1 cellular context compared by ENCODE assay signal in the genomic region with DNA sequence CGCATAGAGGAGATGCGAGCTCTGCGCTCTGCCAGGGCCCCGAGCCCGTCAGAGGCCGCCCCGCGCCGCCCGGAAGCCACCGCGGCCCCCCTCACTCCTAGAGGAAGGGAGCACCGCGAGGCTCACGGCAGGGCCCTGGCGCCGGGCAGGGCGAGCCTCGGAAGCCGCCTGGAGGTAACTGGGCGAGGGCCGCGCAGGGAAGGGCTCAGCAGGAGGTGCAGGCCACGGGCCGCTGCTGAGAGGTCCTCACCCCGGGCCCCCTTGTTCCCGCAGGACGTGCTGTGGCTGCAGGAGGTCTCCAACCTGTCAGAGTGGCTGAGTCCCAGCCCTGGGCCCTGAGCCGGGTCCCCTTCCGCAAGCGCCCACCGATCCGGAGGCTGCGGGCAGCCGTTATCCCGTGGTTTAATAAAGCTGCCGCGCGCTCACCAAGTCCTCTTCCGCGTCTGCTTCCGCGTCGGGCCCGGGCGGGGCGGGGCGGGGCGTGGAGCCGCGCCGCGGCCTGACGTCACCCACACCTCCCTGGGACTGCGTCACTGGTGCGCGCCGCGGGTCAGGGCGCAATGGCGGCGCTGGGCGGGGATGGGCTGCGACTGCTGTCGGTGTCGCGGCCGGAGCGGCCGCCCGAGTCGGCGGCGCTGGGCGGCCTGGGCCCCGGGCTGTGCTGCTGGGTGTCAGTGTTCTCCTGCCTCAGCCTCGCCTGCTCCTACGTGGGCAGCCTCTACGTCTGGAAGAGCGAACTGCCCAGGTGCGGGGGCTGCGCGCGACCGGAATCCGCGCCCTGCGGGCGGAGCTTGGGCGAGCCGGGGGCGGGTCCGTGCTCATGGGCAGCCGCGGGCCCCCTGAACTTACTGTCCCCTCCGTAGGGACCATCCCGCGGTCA.
TF ChIP-seq lines count a peak whose summit lies in the region.

A gene with protein sequence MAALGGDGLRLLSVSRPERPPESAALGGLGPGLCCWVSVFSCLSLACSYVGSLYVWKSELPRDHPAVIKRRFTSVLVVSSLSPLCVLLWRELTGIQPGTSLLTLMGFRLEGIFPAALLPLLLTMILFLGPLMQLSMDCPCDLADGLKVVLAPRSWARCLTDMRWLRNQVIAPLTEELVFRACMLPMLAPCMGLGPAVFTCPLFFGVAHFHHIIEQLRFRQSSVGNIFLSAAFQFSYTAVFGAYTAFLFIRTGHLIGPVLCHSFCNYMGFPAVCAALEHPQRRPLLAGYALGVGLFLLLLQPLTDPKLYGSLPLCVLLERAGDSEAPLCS (plus strand): TSS at position 546 of the 880 bp plus-strand sequence. CDS start 15 bp downstream, at position 561.

TF ChIP-seq in K562, 482 proteins besides CTCF, POLR2A, EP300 and RAD21 (continued from another document and continues in another):
- peak; percentile 45; the same call in 1 of the 2 replicates for TF ChIP-seq GABPB1 (CRISPR knock-in tag; IDR thresholded peaks at IDR 0.05)
- no peak for TF ChIP-seq BACH1 (tag; IDR thresholded peaks at IDR 0.05)
- TF ChIP-seq CHD4 (IDR thresholded peaks at IDR 0.05; ENCODE audit: insufficient read depth, insufficient replicate concordance, low read depth, low read length, poor library complexity, severe bottlenecking): no peak
- no peak for TF ChIP-seq SP2 (IDR thresholded peaks at IDR 0.05; ENCODE audit: extremely low read depth, low read depth, low read length, poor library complexity, severe bottlenecking)
- TF ChIP-seq NCOA4 (IDR thresholded peaks at IDR 0.05; ENCODE audit: partially characterized antibody): no peak
- no peak for TF ChIP-seq EHMT2 (IDR thresholded peaks at IDR 0.05)
- no peak for TF ChIP-seq ZNF311 (CRISPR knock-in tag; IDR thresholded peaks at IDR 0.05)
- TF ChIP-seq KLF1 (tag; IDR thresholded peaks at IDR 0.05): peak; percentile 68; the same call in 1 of the 2 replicates
- TF ChIP-seq SOX6 (IDR thresholded peaks at IDR 0.05): peak; percentile 62
- TF ChIP-seq ZKSCAN3 (CRISPR knock-in tag; IDR thresholded peaks at IDR 0.05): no peak
- TF ChIP-seq KDM2B (CRISPR knock-in tag; IDR thresholded peaks at IDR 0.05): no peak
- TF ChIP-seq MEIS2 (IDR thresholded peaks at IDR 0.05; ENCODE audit: partially characterized antibody): no peak
- TF ChIP-seq RBM25 (IDR thresholded peaks at IDR 0.05; ENCODE audit: low read depth, low read length, severe bottlenecking): no peak
- TF ChIP-seq MYBL2 (IDR thresholded peaks at IDR 0.05; ENCODE audit: low read depth): no peak
- TF ChIP-seq MYBL2 (CRISPR knock-in tag; IDR thresholded peaks at IDR 0.05; ENCODE audit: borderline replicate concordance): no peak
- TF ChIP-seq, protein P1, sequence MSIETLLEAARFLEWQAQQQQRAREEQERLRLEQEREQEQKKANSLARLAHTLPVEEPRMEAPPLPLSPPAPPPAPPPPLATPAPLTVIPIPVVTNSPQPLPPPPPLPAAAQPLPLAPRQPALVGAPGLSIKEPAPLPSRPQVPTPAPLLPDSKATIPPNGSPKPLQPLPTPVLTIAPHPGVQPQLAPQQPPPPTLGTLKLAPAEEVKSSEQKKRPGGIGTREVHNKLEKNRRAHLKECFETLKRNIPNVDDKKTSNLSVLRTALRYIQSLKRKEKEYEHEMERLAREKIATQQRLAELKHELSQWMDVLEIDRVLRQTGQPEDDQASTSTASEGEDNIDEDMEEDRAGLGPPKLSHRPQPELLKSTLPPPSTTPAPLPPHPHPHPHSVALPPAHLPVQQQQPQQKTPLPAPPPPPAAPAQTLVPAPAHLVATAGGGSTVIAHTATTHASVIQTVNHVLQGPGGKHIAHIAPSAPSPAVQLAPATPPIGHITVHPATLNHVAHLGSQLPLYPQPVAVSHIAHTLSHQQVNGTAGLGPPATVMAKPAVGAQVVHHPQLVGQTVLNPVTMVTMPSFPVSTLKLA (conservative IDR thresholded peaks at IDR 0.05): peak; percentile 48 to 87; a peak in 3 of 4 replicates
- TF ChIP-seq CXXC5 (CRISPR knock-in tag; IDR thresholded peaks at IDR 0.05): peak; percentile 92
- TF ChIP-seq ZNF785 (CRISPR knock-in tag; IDR thresholded peaks at IDR 0.05): no peak
- TF ChIP-seq CLOCK (CRISPR knock-in tag; IDR thresholded peaks at IDR 0.05; ENCODE audit: borderline replicate concordance): no peak
- TF ChIP-seq CBX1 (IDR thresholded peaks at IDR 0.05; ENCODE audit: low read depth): peak; percentile 65; the same call in 1 of the 2 replicates
- TF ChIP-seq ZNF830 (CRISPR knock-in tag; IDR thresholded peaks at IDR 0.05): peak; percentile 80; the same call in 1 of the 2 replicates
- TF ChIP-seq, protein P2, sequence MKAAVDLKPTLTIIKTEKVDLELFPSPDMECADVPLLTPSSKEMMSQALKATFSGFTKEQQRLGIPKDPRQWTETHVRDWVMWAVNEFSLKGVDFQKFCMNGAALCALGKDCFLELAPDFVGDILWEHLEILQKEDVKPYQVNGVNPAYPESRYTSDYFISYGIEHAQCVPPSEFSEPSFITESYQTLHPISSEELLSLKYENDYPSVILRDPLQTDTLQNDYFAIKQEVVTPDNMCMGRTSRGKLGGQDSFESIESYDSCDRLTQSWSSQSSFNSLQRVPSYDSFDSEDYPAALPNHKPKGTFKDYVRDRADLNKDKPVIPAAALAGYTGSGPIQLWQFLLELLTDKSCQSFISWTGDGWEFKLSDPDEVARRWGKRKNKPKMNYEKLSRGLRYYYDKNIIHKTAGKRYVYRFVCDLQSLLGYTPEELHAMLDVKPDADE (conservative IDR thresholded peaks at IDR 0.05; ENCODE audit: control insufficient read depth, low read depth, low read length): peak; percentile 92
- no peak for TF ChIP-seq TEAD4 (IDR thresholded peaks at IDR 0.05; ENCODE audit: low read length)
- TF ChIP-seq TEAD4 (CRISPR knock-in tag; IDR thresholded peaks at IDR 0.05; ENCODE audit: borderline replicate concordance): no peak
- peak; percentile 77; the same call in 1 of the 2 replicates for TF ChIP-seq THAP7 (CRISPR knock-in tag; IDR thresholded peaks at IDR 0.05)
- TF ChIP-seq HEY1 (CRISPR knock-in tag; IDR thresholded peaks at IDR 0.05; ENCODE audit: borderline replicate concordance): no peak
- TF ChIP-seq BRF1 (IDR thresholded peaks at IDR 0.05; ENCODE audit: borderline replicate concordance, extremely low read depth, insufficient read length): no peak
- no peak for TF ChIP-seq ZBTB43 (CRISPR knock-in tag; IDR thresholded peaks at IDR 0.05)
- no peak for TF ChIP-seq RAD51 (IDR thresholded peaks at IDR 0.05; ENCODE audit: borderline replicate concordance, low read depth)
- TF ChIP-seq TSHZ1 (CRISPR knock-in tag; IDR thresholded peaks at IDR 0.05): no peak
- no peak for TF ChIP-seq POLR3A (IDR thresholded peaks at IDR 0.05; ENCODE audit: borderline replicate concordance, extremely low read depth, insufficient read depth, insufficient read length)
- TF ChIP-seq, protein P3, sequence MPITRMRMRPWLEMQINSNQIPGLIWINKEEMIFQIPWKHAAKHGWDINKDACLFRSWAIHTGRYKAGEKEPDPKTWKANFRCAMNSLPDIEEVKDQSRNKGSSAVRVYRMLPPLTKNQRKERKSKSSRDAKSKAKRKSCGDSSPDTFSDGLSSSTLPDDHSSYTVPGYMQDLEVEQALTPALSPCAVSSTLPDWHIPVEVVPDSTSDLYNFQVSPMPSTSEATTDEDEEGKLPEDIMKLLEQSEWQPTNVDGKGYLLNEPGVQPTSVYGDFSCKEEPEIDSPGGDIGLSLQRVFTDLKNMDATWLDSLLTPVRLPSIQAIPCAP (CRISPR knock-in tag; IDR thresholded peaks at IDR 0.05; ENCODE audit: borderline replicate concordance): no peak
- TF ChIP-seq FIP1L1 (IDR thresholded peaks at IDR 0.05; ENCODE audit: low read depth, low read length, poor library complexity, severe bottlenecking): peak; percentile 84
- TF ChIP-seq CBX2 (IDR thresholded peaks at IDR 0.05; ENCODE audit: insufficient read depth, low read length, poor library complexity, severe bottlenecking): no peak
- TF ChIP-seq ELF2 (CRISPR knock-in tag; IDR thresholded peaks at IDR 0.05): peak; percentile 94
- TF ChIP-seq BCLAF1 (IDR thresholded peaks at IDR 0.05; ENCODE audit: borderline replicate concordance in 1 of 2, control insufficient read depth in 1 of 2, low read depth in 2 of 2, low read length in 1 of 2): no peak
- TF ChIP-seq THRB (CRISPR knock-in tag; conservative IDR thresholded peaks at IDR 0.05): no peak
- no peak for TF ChIP-seq FOXM1 (IDR thresholded peaks at IDR 0.05; ENCODE audit: low read depth)
- TF ChIP-seq FOXM1 (CRISPR knock-in tag; IDR thresholded peaks at IDR 0.05; ENCODE audit: low read depth): peak; percentile 61; the same call in 1 of the 2 replicates
- TF ChIP-seq NBN (IDR thresholded peaks at IDR 0.05; ENCODE audit: low read depth): 0 out of 2 replicates have a peak, but pooled peaks have one; percentile 19
- TF ChIP-seq MCM7 (IDR thresholded peaks at IDR 0.05): no peak
